Comparison of ENCODE assay signal across 13 cellular contexts in the genomic region with DNA sequence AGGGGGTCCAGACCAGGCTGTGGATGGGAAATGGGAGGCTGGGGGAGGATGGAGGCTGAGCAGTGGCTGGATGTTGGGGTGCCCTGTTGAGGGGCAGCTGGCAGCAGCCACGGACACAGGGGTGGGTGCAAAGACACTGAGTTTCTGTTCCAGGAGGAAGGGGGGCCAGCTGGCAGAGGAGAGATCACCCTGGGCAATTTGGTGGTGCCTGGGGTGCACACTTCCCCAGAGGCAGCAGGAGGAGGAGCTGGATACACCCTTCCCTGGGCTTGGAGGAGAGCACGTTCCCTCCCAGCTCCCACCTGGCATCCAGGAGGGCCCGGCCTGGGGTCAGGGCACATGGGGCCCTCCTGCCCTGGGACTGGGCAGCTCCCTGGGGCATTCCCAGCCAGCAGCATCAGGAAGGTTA. TPM values are rescaled to one million over a fixed set of nuclear protein-coding genes. Genes with fewer than 3 reads are reported as not detected.
DNase-seq lines count a peak whose midpoint lies in the region; FAIRE-seq and TF ChIP-seq lines count a peak whose summit lies in the region.
"Had no signal": no experiment of that assay in that cellular context is flagged by ENCODE, and none has a peak within 500 bp of the region (broad histone marks: within the 10 kb centered on the region; RNA-seq: fewer than 3 reads in every experiment).

No MANE protein-coding gene starts in this region.

- H3K18ac ChIP-seq in H1 (ENCODE audit: extremely low read depth, low read length) = no peak overlapping the region
- H3K18ac ChIP-seq in trophoblast cell (ENCODE audit: low read length) = peak overlapping the region; percentile 70

- POLR2A ChIA-PET in HEK293 (lab: Yijun Ruan, JAX) (interaction anchor here (0.6 to 1.5 kb wide), 3 partner anchors 11 to 34 kb away, joined by 3 to 6 read pairs (median 3); no protein-coding TSS in a partner anchor), H1 (lab: Charles Lee; ENCODE audit: partially characterized antibody) (interaction anchor here (0.9 to 1.3 kb wide), 3 partner anchors 9 to 625 kb away, joined by 3 to 8 read pairs (median 4); no protein-coding TSS in a partner anchor)

- H4K20me1 ChIP-seq in BLaER1 (peaks cover 33% of the 10 kb centered on the region), H1 (replicated peaks in 1 of 2; ENCODE audit: control insufficient read depth in 1 of 2, insufficient read depth in 2 of 2, low read length in 2 of 2) (peaks cover 10 to 12% of the 10 kb centered on the region in 2 experiments)

- TF ChIP-seq CTCF in HEK293 (tag by site-specific recombination; IDR thresholded peaks at IDR 0.05) (no peak), H1 (IDR thresholded peaks at IDR 0.05; ENCODE audit: control extremely low read depth in 1 of 3, insufficient read depth in 1 of 3, low read depth in 1 of 3, low read length in 3 of 3) (no peak), foreskin fibroblast (IDR thresholded peaks at IDR 0.05; ENCODE audit: low read depth, low read length) (no peak)

- H3K79me2 ChIP-seq in H1 (ENCODE audit: control insufficient read depth in 1 of 2, insufficient read depth in 2 of 2, low read length in 2 of 2) (peaks cover 11 to 27% of the 10 kb centered on the region in 2 experiments; a peak in 3 of 4 replicates), trophoblast cell (ENCODE audit: control insufficient read depth, insufficient read depth, low read length, poor library complexity) (peaks cover 17% of the 10 kb centered on the region)

- H2BK12ac ChIP-seq in H1 (ENCODE audit: low read depth, low read length) = peak overlapping the region; percentile 75; the same call in 1 of the 2 replicates
- H2BK12ac ChIP-seq in trophoblast cell (ENCODE audit: low read length) = peak overlapping the region; percentile 37

- H3K79me1 ChIP-seq in H1 (ENCODE audit: low read depth, low read length) (no peaks in the 10 kb centered on the region; the same call in none of the 2 replicates), trophoblast cell (ENCODE audit: low read length) (peaks cover 23% of the 10 kb centered on the region)

- H3K27me3 ChIP-seq in BLaER1 (peaks cover 6% of the 10 kb centered on the region; the same call in 1 of the 2 replicates), H1 (replicated peaks in 1 of 4; ENCODE audit: control insufficient read depth in 3 of 4, extremely low read depth in 1 of 4, insufficient read depth in 3 of 4, low read length in 3 of 4) (peaks cover 31 to 53% (median 48%) of the 10 kb centered on the region in 4 experiments), trophoblast cell (ENCODE audit: insufficient read depth, low read length) (peaks cover 29% of the 10 kb centered on the region)

- H3K4me2 ChIP-seq in BLaER1 (peak overlapping the region; percentile 88), H1 (ENCODE audit: insufficient read depth in 1 of 2, low read depth in 2 of 2, low read length in 2 of 2) (no peak overlapping the region; a peak in 1 of 4 replicates), trophoblast cell (ENCODE audit: low read length) (peak overlapping the region; percentile 22)

- TF ChIP-seq EP300 in H1 (IDR thresholded peaks at IDR 0.05; ENCODE audit: borderline replicate concordance in 1 of 2, low read depth in 2 of 2, low read length in 2 of 2) = no peak

- H3K9ac ChIP-seq in BLaER1 (peak overlapping the region; percentile 17; the same call in 1 of the 2 replicates), H1 (replicated peaks in 1 of 4; ENCODE audit: extremely low read depth in 1 of 4, low read depth in 3 of 4, low read length in 3 of 4) (no peak overlapping the region), trophoblast cell (ENCODE audit: low read length) (no peak overlapping the region)

- CTCF ChIA-PET in HEK293 (lab: Yijun Ruan, JAX) (no interaction called here), H1 (lab: Charles Lee; ENCODE audit: partially characterized antibody) (interaction anchor here (1.0 to 3.9 kb wide), 3 partner anchors 11 to 108 kb away, joined by 3 to 12 read pairs (median 4); no protein-coding TSS in a partner anchor)

- no peak overlapping the region for H4K5ac ChIP-seq in H1 (ENCODE audit: insufficient read length, low read depth, low read length)

- H2BK120ac ChIP-seq in H1 (replicated peaks; ENCODE audit: low read depth, low read length) (no peak overlapping the region), trophoblast cell (ENCODE audit: insufficient read depth, low read length, poor library complexity) (peak overlapping the region; percentile 39)

- H2AFZ ChIP-seq in H1 (ENCODE audit: low read length) (no peak overlapping the region), trophoblast cell (ENCODE audit: insufficient read depth, low read length, poor library complexity) (peak overlapping the region; percentile 50)

- peak overlapping the region; percentile 11 for H4K12ac ChIP-seq in trophoblast cell (ENCODE audit: low read depth, low read length)

- no peak for DNase-seq in H1 (ENCODE audit: low read depth in 1 of 2, low spot score in 2 of 2)
- DNase-seq in trophoblast cell = no peak
- no peak for DNase-seq in activated gamma-delta T cell (lab: John Stamatoyannopoulos, UW)
- DNase-seq in Kasumi-1 (lab: John Stamatoyannopoulos, UW) = no peak
- DNase-seq in NCI-H187 treated with DMSO at 0.1 percent for 48 hours (lab: John Stamatoyannopoulos, UW) = no peak
- no peak for DNase-seq in foreskin fibroblast
- DNase-seq: GDM1; KBM-7; nucleus accumbens; stimulated activated CD4-positive, alpha-beta T cell treated with anti-CD3 and anti-CD28 coated beads, Interleukin-2, amount 100 ng/mL, for 24 hours; stimulated activated naive B cell treated with anti-CD40 and anti-IgM and Interleukin-4, amounts not matched to agents 10 μg/mL and 1 μg/mL and 100 μg/mL, for 72 hours had no signal

- TF ChIP-seq POLR2A in H1 (IDR thresholded peaks at IDR 0.05; ENCODE audit: control extremely low read depth in 1 of 2, low read depth in 2 of 2, low read length in 2 of 2) = no peak

- H4K91ac ChIP-seq in H1 (replicated peaks; ENCODE audit: insufficient read length, low read length) (peak overlapping the region; percentile 74), trophoblast cell (ENCODE audit: low read depth, low read length) (peak overlapping the region; percentile 76)

- H3K4ac ChIP-seq in H1 (replicated peaks; ENCODE audit: insufficient read length, low read depth, low read length) (no peak overlapping the region), trophoblast cell (ENCODE audit: low read depth, low read length) (peak overlapping the region; percentile 16)

- WGBS in H1 (ENCODE audit: extremely low coverage in 1 of 2, insufficient coverage in 1 of 2, insufficient read length in 1 of 2, insufficient replicate concordance in 2 of 2, low coverage in 1 of 2, low lambda C conversion rate in 2 of 2, missing lambda C conversion rate in 1 of 2), 2 experiments = 96% methylated on average over 3 of the region's 3 CpGs; no CpG with 5 or more reads in 1 of the 2 experiments
- no CpG with 5 or more reads among the region's 3 CpGs for WGBS in trophoblast cell (ENCODE audit: extremely low coverage, insufficient coverage, insufficient read length)

- H3K4me3 ChIP-seq in BLaER1 = no peak overlapping the region
- no peak overlapping the region for H3K4me3 ChIP-seq in HEK293 (ENCODE audit: low read depth, low read length)
- H3K4me3 ChIP-seq in H1 (ENCODE audit: extremely low read depth in 1 of 4, insufficient read depth in 2 of 4, low read depth in 3 of 4, low read length in 4 of 4) = no peak overlapping the region
- H3K4me3 ChIP-seq in trophoblast cell (ENCODE audit: low read depth, low read length) = no peak overlapping the region
- H3K4me3 ChIP-seq in foreskin fibroblast (ENCODE audit: low read depth in 1 of 2, low read length in 2 of 2) = no peak overlapping the region

- H3K4me1 ChIP-seq in BLaER1 (peaks cover 59% of the 10 kb centered on the region), HEK293 (ENCODE audit: control insufficient read depth, insufficient read depth, low read length) (no peaks in the 10 kb centered on the region), H1 (replicated peaks in 1 of 4; ENCODE audit: control insufficient read depth in 3 of 4, insufficient read depth in 4 of 4, low read length in 3 of 4) (peaks cover 0 to 21% (median 18%) of the 10 kb centered on the region in 4 experiments; a peak in 6 of 7 replicates), trophoblast cell (ENCODE audit: control insufficient read depth in 1 of 2, insufficient read depth in 2 of 2, low read length in 2 of 2) (peaks cover 16 to 18% of the 10 kb centered on the region in 2 experiments)

- H3K23ac ChIP-seq in H1 (ENCODE audit: insufficient read length) (no peak overlapping the region), trophoblast cell (ENCODE audit: low read length) (no peak overlapping the region)

- H3K36me3 ChIP-seq in BLaER1 (peaks cover 23% of the 10 kb centered on the region), HEK293 (ENCODE audit: control insufficient read depth in 2 of 2, insufficient read depth in 1 of 2, low read length in 2 of 2) (peaks cover 19 to 26% of the 10 kb centered on the region in 2 experiments; a peak in 2 of 3 replicates), H1 (ENCODE audit: control insufficient read depth in 2 of 4, insufficient read depth in 4 of 4, low read length in 3 of 4) (peaks cover 0 to 16% (median 5%) of the 10 kb centered on the region in 4 experiments; a peak in 4 of 8 replicates), trophoblast cell (ENCODE audit: control insufficient read depth in 1 of 2, insufficient read depth in 2 of 2, low read length in 2 of 2) (peaks cover 15 to 16% of the 10 kb centered on the region in 2 experiments)

- peaks cover 11% of the 10 kb centered on the region for H3K23me2 ChIP-seq in H1 (ENCODE audit: low read depth, low read length)

- 0 out of 2 replicates have a peak overlapping the region, but pooled peaks have one; percentile 98 for H2BK15ac ChIP-seq in H1 (ENCODE audit: low read length)

- no peak overlapping the region; the same call in 1 of the 2 replicates for H2BK5ac ChIP-seq in H1 (ENCODE audit: low read depth, low read length)
- peak overlapping the region; percentile 47 for H2BK5ac ChIP-seq in trophoblast cell (ENCODE audit: low read depth, low read length, poor library complexity)

- no peak overlapping the region for H3K56ac ChIP-seq in H1 (replicated peaks; ENCODE audit: insufficient read length, low read depth, low read length)

- H3K27ac ChIP-seq in BLaER1 = peak overlapping the region; percentile 76
- no peak overlapping the region for H3K27ac ChIP-seq in HEK293 (ENCODE audit: extremely low read depth, low read depth, low read length)
- no peak overlapping the region for H3K27ac ChIP-seq in H1 (ENCODE audit: low read depth, low read length)
- peak overlapping the region; percentile 95 for H3K27ac ChIP-seq in trophoblast cell (ENCODE audit: low read depth, low read length)

- H3K14ac ChIP-seq in H1 (ENCODE audit: insufficient read length) (no peak overlapping the region), trophoblast cell (ENCODE audit: low read length) (peak overlapping the region; percentile 58)

- H4K8ac ChIP-seq in H1 (ENCODE audit: extremely low read depth, insufficient read depth, low read length) (no peak overlapping the region), trophoblast cell (ENCODE audit: low read depth, low read length) (peak overlapping the region; percentile 41)

- H2BK20ac ChIP-seq in H1 (ENCODE audit: low read length) = no peak overlapping the region; the same call in 1 of the 2 replicates

- H3K9me3 ChIP-seq in BLaER1 = no peaks in the 10 kb centered on the region; the same call in 1 of the 2 replicates
- no peaks in the 10 kb centered on the region for H3K9me3 ChIP-seq in HEK293 (ENCODE audit: control insufficient read depth, insufficient read depth, low read depth, low read length)
- no peaks in the 10 kb centered on the region for H3K9me3 ChIP-seq in H1 (ENCODE audit: insufficient read depth in 2 of 2, low read depth in 1 of 2, low read length in 1 of 2)
- peaks cover 2% of the 10 kb centered on the region for H3K9me3 ChIP-seq in trophoblast cell (ENCODE audit: insufficient read depth, low read depth, low read length)

- H2AK5ac ChIP-seq in H1 (ENCODE audit: low read depth, low read length) (peak overlapping the region; percentile 86; the same call in 1 of the 2 replicates), trophoblast cell (ENCODE audit: low read length) (peak overlapping the region; percentile 65)

- FAIRE-seq in H1 (lab: Jason Lieb, UNC) = no peak

- TF ChIP-seq RAD21 in H1 (IDR thresholded peaks at IDR 0.05 in 1 of 2, conservative IDR thresholded peaks at IDR 0.05 in 1 of 2; ENCODE audit: low read depth in 2 of 2, low read length in 2 of 2) = no peak

RNA-seq across cellular contexts. Expression of a gene that starts 42.8 kb away (rescaled TPM):
- 0.56 and 0.67 TPM in 2 replicates for total RNA-seq in H1 (2021; fragmentation: NEBNext Ultra II Directional; extraction: Animal tissue kit (Norgen Biotek cat#: 25700))
- polyA plus RNA-seq in H1 (2011; rRNA removed) = 0.32 and 1.3 TPM in 2 replicates
- 0.35 TPM for polyA plus RNA-seq in H1 (2011; cell fraction: cytosol; rRNA removed)
- 3.7 TPM for polyA plus RNA-seq in H1 (2011; cell fraction: nucleus; rRNA removed)
- polyA plus RNA-seq in H1 (2012, experiment 1 of 2) = 0.76 to 1.5 TPM (median 1.1 TPM) in 4 replicates
- 0.46 TPM for polyA plus RNA-seq in H1 (2012, experiment 2 of 2)
- polyA plus RNA-seq in H1 (2013, experiment 1 of 2) = 0.63 TPM
- 0.74 TPM for polyA plus RNA-seq in H1 (2013, experiment 2 of 2)
- polyA minus RNA-seq in H1 (2011; rRNA and poly(A)+ RNA removed) = 0.07 TPM in 1 of 2 replicates, not detected in the other
- not detected for polyA minus RNA-seq in H1 (2011; cell fraction: cytosol; rRNA and poly(A)+ RNA removed)
- not detected for polyA minus RNA-seq in H1 (2011; cell fraction: nucleus; rRNA and poly(A)+ RNA removed)
- polyA plus RNA-seq in trophoblast cell (2013) = 0.67 and 0.78 TPM in 2 replicates

Comparison
In these comparisons a context has a peak if more than half of its experiments do, and no peak if none do; other contexts are left out.
1. H3K27ac ChIP-seq: peak in BLaER1 (single experiment) and trophoblast cell (single experiment); none in HEK293 (single experiment) and H1 (single experiment).
2. H3K4me2 ChIP-seq: peak in BLaER1 (single experiment) and trophoblast cell (single experiment); none in H1 (0 of 2).